25 cellular contexts compared by ENCODE assay signal in the genomic region with DNA sequence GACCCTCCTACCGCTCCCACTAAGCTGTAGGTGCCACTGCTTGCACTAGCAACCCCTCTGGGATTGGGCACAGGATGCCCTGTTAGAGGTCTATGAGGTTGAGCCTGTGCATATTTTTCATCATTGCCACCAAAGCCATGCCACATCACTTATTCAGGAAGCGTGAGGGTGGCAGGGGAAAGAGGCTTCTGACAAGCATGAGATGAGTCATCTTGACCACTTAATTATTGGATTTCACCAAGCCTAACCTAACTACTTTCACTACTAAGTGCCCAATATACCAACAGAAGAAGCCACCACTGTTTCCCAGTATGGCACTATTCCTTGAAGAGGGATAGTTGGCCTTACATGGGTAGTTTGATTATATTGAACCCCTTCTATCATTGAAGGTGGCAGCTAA.
"Had no signal": no experiment of that assay in that cellular context is flagged by ENCODE, and none has a peak within 500 bp of the region (broad histone marks: within the 10 kb centered on the region; RNA-seq: fewer than 3 reads in every experiment).

No MANE protein-coding gene starts in this region.

- ATAC-seq: activated T-cell treated with anti-CD3 and anti-CD28 coated beads, Interleukin-2, amount 50 U/mL, for 4 hours; Panc1; T-helper 17 cell had no signal

- H3K4me3 ChIP-seq: breast epithelium, colonic mucosa had no signal

- H3K27me3 ChIP-seq: breast epithelium, colonic mucosa had no signal

- DNase-seq: activated CD4-positive, alpha-beta memory T cell treated with anti-CD3 and anti-CD28 coated beads for 36 hours; activated CD4-positive, alpha-beta T cell treated with anti-CD3 and anti-CD28 coated beads, Interleukin-2, amount 10 ng/mL, durations not matched to agents 7 days and 5 days; activated CD4-positive, CD25-positive, alpha-beta regulatory T cell; activated CD8-positive, alpha-beta memory T cell treated with anti-CD3 and anti-CD28 coated beads for 24 hours; activated gamma-delta T cell; activated naive CD4-positive, alpha-beta T cell treated with anti-CD3 and anti-CD28 coated beads for 36 hours; activated T-cell treated with anti-CD3 and anti-CD28 coated beads, Interleukin-2, amount 50 U/mL, for 4 hours; caudate nucleus; colonic mucosa; NCI-H1092; NCI-H1417; NCI-H1930; NCI-H2171; NCI-H2227 treated with DMSO at 0.1 percent for 48 hours; NCI-H446 treated with DMSO at 0.1 percent for 48 hours; NCI-H524 treated with DMSO at 0.1 percent for 48 hours; NCI-H82; NK-92 treated with Interleukin-12 subunit alpha and Interleukin-12 subunit beta, amount 100 ng/mL, for 24 hours; OCI-M1; SHP77 treated with DMSO at 0.1 percent for 48 hours; T-helper 17 cell; T-helper 9 cell had no signal

- H3K36me3 ChIP-seq: breast epithelium, colonic mucosa had no signal

- H3K27ac ChIP-seq: breast epithelium, colonic mucosa, VCaP had no signal

- H3K9me3 ChIP-seq: breast epithelium, colonic mucosa had no signal

- H3K4me1 ChIP-seq: breast epithelium, colonic mucosa had no signal
